Comparison of ENCODE assay signal across 8 cellular contexts in the genomic region with DNA sequence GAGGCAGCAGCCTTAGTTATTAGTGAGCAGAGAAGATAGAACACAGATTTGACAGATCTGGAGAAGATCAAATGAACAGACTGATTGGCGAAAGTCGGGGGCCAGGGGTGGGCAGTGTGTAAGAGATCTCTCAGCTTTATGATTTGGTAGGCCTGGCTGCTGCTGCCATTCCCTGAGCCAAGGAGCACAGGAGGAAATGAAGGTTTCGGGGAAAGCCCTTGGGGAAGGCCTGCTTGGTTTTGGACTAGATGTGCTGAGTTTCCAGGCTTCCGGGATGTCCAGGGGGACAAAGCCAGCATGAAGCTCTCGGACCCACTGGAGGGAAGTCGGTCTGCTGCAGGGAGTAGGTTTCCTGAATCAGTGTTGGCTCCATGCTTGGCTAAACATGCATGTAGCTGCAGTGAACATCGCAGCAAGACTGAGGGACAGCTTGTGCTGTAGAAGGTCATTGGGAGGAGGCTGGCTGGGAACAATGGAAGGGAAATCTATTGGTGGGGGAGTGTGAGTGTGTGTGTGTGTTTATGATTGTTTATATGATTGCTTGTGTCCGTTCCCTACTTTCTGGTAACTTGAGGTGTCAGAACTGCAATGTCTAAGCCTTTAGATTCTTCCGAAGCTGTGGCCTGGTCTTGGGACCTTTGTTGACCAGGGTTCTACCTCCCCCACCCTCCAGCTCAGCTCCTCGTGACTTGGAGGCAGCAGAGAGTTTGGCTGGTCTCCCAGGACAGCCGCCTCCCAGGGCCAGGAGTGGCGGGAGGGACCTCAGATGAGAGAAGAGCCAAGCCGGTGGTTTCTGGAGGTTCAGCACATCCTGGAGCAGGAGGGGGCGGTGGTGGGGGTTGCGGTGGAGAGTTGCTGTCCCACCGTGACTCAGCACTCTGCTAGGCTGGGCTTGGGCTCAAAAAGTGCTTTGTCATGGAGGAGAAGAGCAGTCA. TPM values are rescaled to one million over a fixed set of nuclear protein-coding genes. Genes with fewer than 3 reads are reported as not detected.
DNase-seq lines count a peak whose midpoint lies in the region; ATAC-seq and TF ChIP-seq lines count a peak whose summit lies in the region.

No MANE protein-coding gene starts in this region.

- BruUV-seq in PC-9 (replicated peaks; lab: Mats Ljungman, UMichigan) = no TSS peak

- H4K20me1 ChIP-seq in DND-41 (ENCODE audit: insufficient read depth, low read length) (peaks cover 5% of the 10 kb centered on the region), PC-9 (ENCODE audit: insufficient read depth) (peaks cover 6% of the 10 kb centered on the region), osteoblast (ENCODE audit: insufficient read depth, low read length) (peaks cover 6% of the 10 kb centered on the region)

- peaks cover 13 to 18% of the 10 kb centered on the region in 2 donors for H3K4me1 Mint-ChIP-seq in effector memory CD8-positive, alpha-beta T cell (ENCODE audit: low read depth in 2 of 2)

- H3K9me2 ChIP-seq in PC-9 (ENCODE audit: insufficient read depth) = no peaks in the 10 kb centered on the region

- WGBS in HUES64 = 47% methylated on average over 16 of the region's 16 CpGs

- intact Hi-C loops in PC-9 (cut with micrococcal nuclease; ENCODE audit: unreplicated experiment) = loop anchor here (1.0 to 5.0 kb wide), 5 partner anchors 15 to 274 kb away; no protein-coding TSS in a partner anchor
- intact Hi-C loops in Right ventricle myocardium superior (cut with DNase I) = no loop called here

- no peaks in the 10 kb centered on the region for H3K27me3 Mint-ChIP-seq in effector memory CD8-positive, alpha-beta T cell

- no peaks in the 10 kb centered on the region for H3K9me3 ChIP-seq in DND-41 (ENCODE audit: insufficient read depth, low read length, severe bottlenecking)
- no peaks in the 10 kb centered on the region for H3K9me3 ChIP-seq in HUES64 (ENCODE audit: insufficient read depth, low read depth, low read length)
- H3K9me3 ChIP-seq in PC-9 (ENCODE audit: insufficient read depth, low read depth) = no peaks in the 10 kb centered on the region
- no peaks in the 10 kb centered on the region for H3K9me3 ChIP-seq in adipocyte (ENCODE audit: control insufficient read depth, low read length)
- H3K9me3 ChIP-seq in osteoblast (ENCODE audit: low read depth, low read length) = no peaks in the 10 kb centered on the region

- H3K27me3 ChIP-seq in DND-41 (ENCODE audit: insufficient read depth, low read length, poor library complexity) (no peaks in the 10 kb centered on the region), HUES64 (ENCODE audit: insufficient read depth, low read length) (no peaks in the 10 kb centered on the region), PC-9 (ENCODE audit: insufficient read depth, low read depth) (no peaks in the 10 kb centered on the region), adipocyte (replicated peaks; ENCODE audit: control insufficient read depth, insufficient read depth, low read length) (no peaks in the 10 kb centered on the region), osteoblast (ENCODE audit: insufficient read depth, low read length) (no peaks in the 10 kb centered on the region)

- H3K4me2 ChIP-seq in DND-41 (ENCODE audit: insufficient read depth, low read length) (no peak overlapping the region), PC-9 (peak overlapping the region; percentile 99), osteoblast (ENCODE audit: insufficient read depth, low read length) (peak overlapping the region; percentile 70)

- POLR2A ChIA-PET in PC-9 (lab: Charles Lee; ENCODE audit: unreplicated experiment) = interaction anchor here (0.5 to 0.9 kb wide), 11 partner anchors 14 to 1499 kb away, joined by 3 to 13 read pairs (median 5); partner anchors contain the start of genes C11orf98 and CSKMT

- peaks cover 69% of the 10 kb centered on the region for H3F3A ChIP-seq in PC-9 (ENCODE audit: insufficient read depth, low read depth)

- peaks cover 34% of the 10 kb centered on the region for H3K36me3 Mint-ChIP-seq in effector memory CD8-positive, alpha-beta T cell (ENCODE audit: insufficient read depth)

- no peak overlapping the region for H3K4me3 Mint-ChIP-seq in effector memory CD8-positive, alpha-beta T cell

- H3K9ac ChIP-seq in DND-41 (ENCODE audit: low read depth, low read length) (no peak overlapping the region), HUES64 (ENCODE audit: low read depth, low read length) (peak overlapping the region; percentile 48), adipocyte (ENCODE audit: low read length) (peak overlapping the region; percentile 100)

- H3K27ac ChIP-seq in DND-41 (ENCODE audit: low read length) (peak overlapping the region; percentile 6; the same call in 1 of the 2 replicates), HUES64 (ENCODE audit: low read depth, low read length) (peak overlapping the region; percentile 72), PC-9 (peak overlapping the region; percentile 99), osteoblast (ENCODE audit: low read depth, low read length) (peak overlapping the region; percentile 98)

- ATAC-seq in DND-41 (ENCODE audit: insufficient read depth, low read depth) (peak; percentile 52), Right ventricle myocardium superior (ENCODE audit: poor library complexity) (peak; percentile 65), GM19328 (IDR thresholded peaks at IDR 0.05; ENCODE audit: unreplicated experiment) (no peak)
- ATAC-seq in effector memory CD8-positive, alpha-beta T cell (replicated peaks) = no peak

- no peak for TF ChIP-seq CTCF in DND-41 (IDR thresholded peaks at IDR 0.05; ENCODE audit: borderline replicate concordance, extremely low read depth, low read length, poor library complexity, severe bottlenecking)
- TF ChIP-seq CTCF in PC-9 (conservative IDR thresholded peaks at IDR 0.05) = no peak
- no peak for TF ChIP-seq CTCF in osteoblast (IDR thresholded peaks at IDR 0.05; ENCODE audit: extremely low read depth, low read depth, low read length)

- H2AFZ ChIP-seq in DND-41 (ENCODE audit: low read depth, low read length) (no peak overlapping the region), PC-9 (no peak overlapping the region), osteoblast (ENCODE audit: low read length) (peak overlapping the region; percentile 49)

- H3K4me3 ChIP-seq in DND-41 (ENCODE audit: low read depth in 1 of 2, low read length in 2 of 2) = no peak overlapping the region
- no peak overlapping the region for H3K4me3 ChIP-seq in HUES64 (ENCODE audit: low read length)
- peak overlapping the region; percentile 97; the same call in 1 of the 2 replicates for H3K4me3 ChIP-seq in PC-9
- peak overlapping the region; percentile 48 for H3K4me3 ChIP-seq in adipocyte (ENCODE audit: low read length)
- H3K4me3 ChIP-seq in osteoblast (ENCODE audit: insufficient read depth, low read length) = peak overlapping the region; percentile 6

- H3K79me2 ChIP-seq in DND-41 (ENCODE audit: insufficient read depth, low read length) (peaks cover 8% of the 10 kb centered on the region), PC-9 (ENCODE audit: low read depth) (peaks cover 42% of the 10 kb centered on the region), osteoblast (ENCODE audit: insufficient read depth, low read length) (peaks cover 22% of the 10 kb centered on the region)

- H3K36me3 ChIP-seq in DND-41 (ENCODE audit: insufficient read depth, low read length) = peaks cover 5% of the 10 kb centered on the region; the same call in 1 of the 2 replicates
- H3K36me3 ChIP-seq in HUES64 (ENCODE audit: insufficient read depth, low read length) = peaks cover 2% of the 10 kb centered on the region; the same call in 1 of the 2 replicates
- peaks cover 5% of the 10 kb centered on the region for H3K36me3 ChIP-seq in PC-9 (ENCODE audit: low read depth)
- peaks cover under 1% of the 10 kb centered on the region for H3K36me3 ChIP-seq in adipocyte (ENCODE audit: control insufficient read depth, insufficient read depth, low read length, severe bottlenecking)
- no peaks in the 10 kb centered on the region for H3K36me3 ChIP-seq in osteoblast (ENCODE audit: insufficient read depth, low read length)

- DNase-seq in DND-41 = peak; percentile 92
- peak; percentile 92 to 99 for DNase-seq in PC-9
- DNase-seq in adipocyte (ENCODE audit: low read depth) = peak; percentile 99
- DNase-seq in Right ventricle myocardium superior = peak; percentile 97
- peak; percentile 97 for DNase-seq in osteoblast (ENCODE audit: insufficient read length, low spot score, missing footprints)
- no peak for DNase-seq in effector memory CD8-positive, alpha-beta T cell

- CTCF ChIA-PET in PC-9 (lab: Charles Lee) = interaction anchor here (0.6 to 1.0 kb wide), 3 partner anchors 41 to 54 kb away, joined by 3 to 9 read pairs (median 4); no protein-coding TSS in a partner anchor

- H3K27ac Mint-ChIP-seq in effector memory CD8-positive, alpha-beta T cell = peak overlapping the region in 1 of 2 donors; percentile 36

- no peaks in the 10 kb centered on the region for H3K9me3 Mint-ChIP-seq in effector memory CD8-positive, alpha-beta T cell

- H3K4me1 ChIP-seq in DND-41 (ENCODE audit: insufficient read depth, low read length) (peaks cover 32% of the 10 kb centered on the region), HUES64 (ENCODE audit: insufficient read depth, low read length) (peaks cover 28% of the 10 kb centered on the region), PC-9 (replicated peaks; ENCODE audit: insufficient read depth) (peaks cover 78% of the 10 kb centered on the region), adipocyte (ENCODE audit: control insufficient read depth, insufficient read depth, low read length) (peaks cover 60% of the 10 kb centered on the region), osteoblast (ENCODE audit: insufficient read depth, low read length) (peaks cover 61% of the 10 kb centered on the region)

RNA-seq across cellular contexts. Expression of gene FTH1, which starts 4.0 kb away (rescaled TPM):
- polyA plus RNA-seq in HUES64 (2013, experiment 1 of 2) = 1,753 TPM
- 2,093 TPM for polyA plus RNA-seq in HUES64 (2013, experiment 2 of 2)
- total RNA-seq in PC-9 (2021) (6,804 and 8,986 TPM in 2 replicates), Right ventricle myocardium superior (2,228 TPM), osteoblast (1,459 and 1,507 TPM in 2 replicates)

RNA-seq across cellular contexts. Expression of gene BEST1, which starts 21.3 kb away (rescaled TPM):
- not detected for polyA plus RNA-seq in HUES64 (2013, experiment 1 of 2)
- polyA plus RNA-seq in HUES64 (2013, experiment 2 of 2) = 0.13 TPM
- total RNA-seq in PC-9 (2021) (0.81 and 1.2 TPM in 2 replicates), Right ventricle myocardium superior (1.3 TPM), osteoblast (5.6 and 8.0 TPM in 2 replicates)

RNA-seq across cellular contexts. Expression of gene RAB3IL1, which starts 54.1 kb away (rescaled TPM):
- polyA plus RNA-seq in HUES64 (2013, experiment 1 of 2) = 2.6 TPM
- 3.7 TPM for polyA plus RNA-seq in HUES64 (2013, experiment 2 of 2)
- total RNA-seq in PC-9 (2021) (4.4 and 10.4 TPM in 2 replicates), Right ventricle myocardium superior (10.8 TPM), osteoblast (15.9 and 20.3 TPM in 2 replicates)

Comparison
In these comparisons a context has a peak if more than half of its experiments do, and no peak if none do; other contexts are left out.
1. ATAC-seq: peak in DND-41 (single experiment) and Right ventricle myocardium superior (single experiment); none in GM19328 (single experiment) and effector memory CD8-positive, alpha-beta T cell (single experiment).
2. DNase-seq: peak in DND-41 (single experiment), PC-9 (2 of 2), adipocyte (single experiment), Right ventricle myocardium superior (single experiment) and osteoblast (single experiment); none in effector memory CD8-positive, alpha-beta T cell (0 of 3).
3. H3K27ac ChIP-seq: peak in every context shown above with its lines; median percentile 99 in PC-9; 98 in osteoblast; 72 in HUES64; 6 in DND-41.
4. H3K4me3 ChIP-seq: peak in PC-9 (single experiment), adipocyte (single experiment) and osteoblast (single experiment); none in DND-41 (0 of 2) and HUES64 (single experiment).